Comparison of ENCODE assay signal across 7 cellular contexts in genomic region chr1:98054367-98054701, GRCh38.
DNase-seq lines count a peak whose midpoint lies in the region; TF ChIP-seq lines count a peak whose summit lies in the region.

No MANE protein-coding gene starts in this region.

- H4K8ac ChIP-seq in H9 (replicated peaks; ENCODE audit: insufficient read length, low read depth, low read length) = no peak overlapping the region

- no peak overlapping the region for H3K23ac ChIP-seq in H9 (ENCODE audit: insufficient read length, low read depth, low read length)

- H3K56ac ChIP-seq in H9 (ENCODE audit: insufficient read length, low read depth, low read length) = no peak overlapping the region

- H4K5ac ChIP-seq in H9 (ENCODE audit: insufficient read length, low read depth, low read length) = no peak overlapping the region

- no peak overlapping the region for H4K91ac ChIP-seq in H9 (ENCODE audit: insufficient read length, low read depth, low read length)

- no peaks in the 10 kb centered on the region; a peak in 1 of 7 replicates for H3K36me3 Mint-ChIP-seq in H9 (ENCODE audit: insufficient read depth in 1 of 3, low read depth in 3 of 3)
- no peaks in the 10 kb centered on the region for H3K36me3 Mint-ChIP-seq in glutamatergic neuron (ENCODE audit: unreplicated experiment)

- H3K27ac Mint-ChIP-seq in H9 (no peak overlapping the region), glutamatergic neuron (ENCODE audit: unreplicated experiment) (peak overlapping the region; percentile 30)

- no peaks in the 10 kb centered on the region for H3K36me3 ChIP-seq in WERI-Rb-1
- no peaks in the 10 kb centered on the region for H3K36me3 ChIP-seq in skeletal muscle satellite cell (ENCODE audit: insufficient read depth, low read length)

- H2BK20ac ChIP-seq in H9 (ENCODE audit: low read depth, low read length, poor library complexity, severe bottlenecking) = no peak overlapping the region

- H3K9me3 Mint-ChIP-seq in H9 = no peaks in the 10 kb centered on the region; a peak in 2 of 5 replicates
- H3K9me3 Mint-ChIP-seq in glutamatergic neuron (ENCODE audit: unreplicated experiment) = peaks cover 8% of the 10 kb centered on the region

- H3K9ac ChIP-seq in H9 (ENCODE audit: extremely low read depth, insufficient read length, low read length) (no peak overlapping the region), skeletal muscle satellite cell (ENCODE audit: low read depth, low read length) (peak overlapping the region; percentile 50)

- H3K27me3 ChIP-seq in H9 (ENCODE audit: insufficient read depth, low read length) = peaks cover 9% of the 10 kb centered on the region
- peaks cover 3% of the 10 kb centered on the region for H3K27me3 ChIP-seq in WERI-Rb-1 (ENCODE audit: insufficient read depth, low read depth, severe bottlenecking)
- H3K27me3 ChIP-seq in skeletal muscle satellite cell (ENCODE audit: control insufficient read depth, insufficient read depth, low read length) = peaks cover 4% of the 10 kb centered on the region

- WGBS in H9 (ENCODE audit: extremely low coverage, insufficient read length, low lambda C conversion rate) = no CpG with 5 or more reads among the region's 11 CpGs

- no peaks in the 10 kb centered on the region for H3K9me3 ChIP-seq in H9 (ENCODE audit: control insufficient read depth, low read depth, low read length)
- no peaks in the 10 kb centered on the region for H3K9me3 ChIP-seq in WERI-Rb-1 (ENCODE audit: severe bottlenecking)
- H3K9me3 ChIP-seq in skeletal muscle satellite cell (replicated peaks; ENCODE audit: low read length) = no peaks in the 10 kb centered on the region

- H2BK15ac ChIP-seq in H9 (ENCODE audit: low read depth, low read length) = no peak overlapping the region

- H3K4me3 Mint-ChIP-seq in H9 (peak overlapping the region; percentile 74 to 85), glutamatergic neuron (ENCODE audit: unreplicated experiment) (peak overlapping the region; percentile 86)

- H2AFZ ChIP-seq in H9 (ENCODE audit: low read length) = peak overlapping the region; percentile 76

- H3K4me2 ChIP-seq in H9 (ENCODE audit: insufficient read depth, insufficient read length, low read length) = peak overlapping the region; percentile 96
- peak overlapping the region; percentile 93 for H3K4me2 ChIP-seq in skeletal muscle satellite cell (ENCODE audit: low read length)

- DNase-seq in H9 = no peak
- DNase-seq in WERI-Rb-1 = no peak
- no peak for DNase-seq in glutamatergic neuron
- DNase-seq in NCI-H524 (lab: John Stamatoyannopoulos, UW) = no peak
- no peak for DNase-seq in germinal center (ENCODE audit: low spot score)
- no peak for DNase-seq in NCI-H82 treated with DMSO at 0.1 percent for 48 hours (lab: John Stamatoyannopoulos, UW; ENCODE audit: unreplicated experiment)

- H3K4me1 ChIP-seq in H9 (ENCODE audit: insufficient read depth, low read length) (no peaks in the 10 kb centered on the region), skeletal muscle satellite cell (ENCODE audit: control insufficient read depth, insufficient read depth, low read length) (peaks cover 21% of the 10 kb centered on the region)

- H3K4me3 ChIP-seq in WERI-Rb-1 (ENCODE audit: low read depth, low read length) = peak overlapping the region; percentile 85
- peak overlapping the region; percentile 74 for H3K4me3 ChIP-seq in skeletal muscle satellite cell (ENCODE audit: low read length)

- peaks cover 28 to 39% of the 10 kb centered on the region in 2 experiments for H3K4me1 Mint-ChIP-seq in H9
- H3K4me1 Mint-ChIP-seq in glutamatergic neuron (ENCODE audit: low read depth, unreplicated experiment) = peaks cover 20% of the 10 kb centered on the region

- peaks cover 35% of the 10 kb centered on the region for H3K27me3 Mint-ChIP-seq in H9 (ENCODE audit: low read depth)
- H3K27me3 Mint-ChIP-seq in glutamatergic neuron (ENCODE audit: unreplicated experiment) = peaks cover 12% of the 10 kb centered on the region

- H4K20me1 ChIP-seq in H9 (ENCODE audit: control insufficient read depth, insufficient read depth, insufficient read length) = no peaks in the 10 kb centered on the region

- no peak overlapping the region for H2BK120ac ChIP-seq in H9 (ENCODE audit: low read depth, low read length, poor library complexity, severe bottlenecking)

- no peaks in the 10 kb centered on the region for H3K79me2 ChIP-seq in H9 (ENCODE audit: insufficient read depth, low read length)

- H2AK5ac ChIP-seq in H9 (ENCODE audit: insufficient read length, low read length) = no peak overlapping the region

- no peak overlapping the region for H3K14ac ChIP-seq in H9 (ENCODE audit: insufficient read depth, low read length)

- no peak overlapping the region for H3T11ph ChIP-seq in H9 (ENCODE audit: low read length)

- H3K27ac ChIP-seq in H9 (ENCODE audit: insufficient read length, low read depth, low read length) = no peak overlapping the region
- H3K27ac ChIP-seq in WERI-Rb-1 = no peak overlapping the region

- H2BK5ac ChIP-seq in H9 (ENCODE audit: insufficient read length, low read length) = no peak overlapping the region

- no peak overlapping the region for H2BK12ac ChIP-seq in H9 (ENCODE audit: insufficient read length, low read depth, low read length)

- no peak overlapping the region for H3K4ac ChIP-seq in H9 (ENCODE audit: low read depth, low read length)

- H3K79me1 ChIP-seq in H9 (ENCODE audit: insufficient read depth, low read depth, low read length, poor library complexity, severe bottlenecking) = no peaks in the 10 kb centered on the region

- peaks cover 14% of the 10 kb centered on the region for H3K23me2 ChIP-seq in H9 (ENCODE audit: insufficient read length, low read depth, low read length, poor library complexity, severe bottlenecking)

- TF ChIP-seq CTCF in H9 (conservative IDR thresholded peaks at IDR 0.05) (no peak; the same call in 2 of the 3 replicates), WERI-Rb-1 (IDR thresholded peaks at IDR 0.05; ENCODE audit: low read depth, low read length) (no peak), glutamatergic neuron (IDR thresholded peaks at IDR 0.05; ENCODE audit: partially characterized antibody, unreplicated experiment) (peak; percentile 45)

- no peak overlapping the region for H3K18ac ChIP-seq in H9 (ENCODE audit: insufficient read length, low read depth, low read length)
